In genomic region chr2:149056541-149056940, GRCh38 we compare ENCODE assay signal across 27 cellular contexts. TPM values are rescaled to one million over a fixed set of nuclear protein-coding genes. Genes with fewer than 3 reads are reported as not detected.
"Had no signal": no experiment of that assay in that cellular context is flagged by ENCODE, and none has a peak within 500 bp of the region (broad histone marks: within the 10 kb centered on the region; RNA-seq: fewer than 3 reads in every experiment).

No MANE protein-coding gene starts in this region.

- H3K27me3 Mint-ChIP-seq: type B pancreatic cell had no signal

- H3K36me3 Mint-ChIP-seq: naive thymus-derived CD8-positive, alpha-beta T cell; stimulated activated effector memory CD8-positive, alpha-beta T cell treated with anti-CD3 and anti-CD28 coated beads, Interleukin-12 subunit alpha, Interleukin-12 subunit beta, amount 100 ng/mL, for 72 hours had no signal

- H3K4me1 ChIP-seq: gastroesophageal sphincter, heart right ventricle, lower lobe of right lung, prostate gland, right atrium auricular region, thyroid gland had no signal

- H3K4me1 Mint-ChIP-seq: naive thymus-derived CD8-positive, alpha-beta T cell; stimulated activated effector memory CD8-positive, alpha-beta T cell treated with anti-CD3 and anti-CD28 coated beads, Interleukin-12 subunit alpha, Interleukin-12 subunit beta, amount 100 ng/mL, for 72 hours had no signal

- H3K9me3 Mint-ChIP-seq: naive thymus-derived CD8-positive, alpha-beta T cell; nephron progenitor cell; stimulated activated effector memory CD8-positive, alpha-beta T cell treated with anti-CD3 and anti-CD28 coated beads, Interleukin-12 subunit alpha, Interleukin-12 subunit beta, amount 100 ng/mL, for 72 hours; type B pancreatic cell had no signal

- H3K27ac ChIP-seq: epithelial cell of prostate, gastroesophageal sphincter, heart right ventricle, lower lobe of right lung, prostate gland, right atrium auricular region, thyroid gland had no signal

- DNase-seq: cortex of kidney; foreskin fibroblast; heart right ventricle; hippocampal formation; left ventricle myocardium superior; lower lobe of right lung; naive thymus-derived CD8-positive, alpha-beta T cell; nephron progenitor cell; nucleus accumbens; stimulated activated CD4-positive, alpha-beta T cell treated with anti-CD3 and anti-CD28 coated beads, Interleukin-12 subunit alpha, Interleukin-12 subunit beta, amount 100 ng/mL, for 4 hours; stimulated activated CD4-positive, alpha-beta T cell treated with anti-CD3 and anti-CD28 coated beads, Interleukin-2, amount 100 ng/mL, for 24 hours; stimulated activated CD4-positive, alpha-beta T cell treated with anti-CD3 and anti-CD28 coated beads, Interleukin-4, amount 100 ng/mL, for 24 hours; stimulated activated naive CD4-positive, alpha-beta T cell treated with Interleukin-2 at 50 U/mL for 16 hours; stomach; thyroid gland had no signal

- ATAC-seq: esophagus mucosa; gastroesophageal sphincter; heart right ventricle; left ventricle myocardium superior; lower lobe of right lung; naive thymus-derived CD8-positive, alpha-beta T cell; sciatic nerve; stimulated activated effector memory CD8-positive, alpha-beta T cell treated with anti-CD3 and anti-CD28 coated beads, Interleukin-12 subunit alpha, Interleukin-12 subunit beta, amount 100 ng/mL, for 72 hours had no signal

- H3K4me3 ChIP-seq: gastroesophageal sphincter, heart right ventricle, lower lobe of right lung, prostate gland, right atrium auricular region, smooth muscle cell, stomach, thyroid gland had no signal

- H3K27ac Mint-ChIP-seq: naive thymus-derived CD8-positive, alpha-beta T cell; nephron progenitor cell; stimulated activated effector memory CD8-positive, alpha-beta T cell treated with anti-CD3 and anti-CD28 coated beads, Interleukin-12 subunit alpha, Interleukin-12 subunit beta, amount 100 ng/mL, for 72 hours; type B pancreatic cell had no signal

- H3K4me3 Mint-ChIP-seq: naive thymus-derived CD8-positive, alpha-beta T cell; nephron progenitor cell; stimulated activated effector memory CD8-positive, alpha-beta T cell treated with anti-CD3 and anti-CD28 coated beads, Interleukin-12 subunit alpha, Interleukin-12 subunit beta, amount 100 ng/mL, for 72 hours; type B pancreatic cell had no signal

- H3K9me3 ChIP-seq: gastroesophageal sphincter, heart right ventricle, lower lobe of right lung, prostate gland, right atrium auricular region, stomach, thyroid gland had no signal

- H3K36me3 ChIP-seq: gastroesophageal sphincter, heart right ventricle, lower lobe of right lung, prostate gland, right atrium auricular region, stomach, thyroid gland had no signal

- H3K27me3 ChIP-seq: right atrium auricular region, stomach, thyroid gland had no signal

RNA-seq across cellular contexts. Expression of gene LYPD6B, which starts 18.0 kb away (rescaled TPM):
- total RNA-seq: dermis microvascular lymphatic vessel endothelial cell; left ventricle myocardium superior; mesenteric fat pad; naive thymus-derived CD8-positive, alpha-beta T cell; sciatic nerve; subcutaneous adipose tissue had no signal
- polyA plus RNA-seq: heart right ventricle; naive thymus-derived CD8-positive, alpha-beta T cell had no signal
